20 cellular contexts compared by ENCODE assay signal in genomic region chr3:16486201-16486600, GRCh38. TPM values are rescaled to one million over a fixed set of nuclear protein-coding genes. Genes with fewer than 3 reads are reported as not detected.
A peak's percentile ranks its signal among the peaks of the same experiment; 100 is the strongest.
DNase-seq lines count a peak whose midpoint lies in the region; ATAC-seq and TF ChIP-seq lines count a peak whose summit lies in the region.
"Had no signal": no experiment of that assay in that cellular context is flagged by ENCODE, and none has a peak within 500 bp of the region (broad histone marks: within the 10 kb centered on the region; RNA-seq: fewer than 3 reads in every experiment).

No MANE protein-coding gene starts in this region.

- no peaks in the 10 kb centered on the region for H3K9me3 Mint-ChIP-seq in chondrocyte (ENCODE audit: low read depth)

- WGBS in thymus: 91% methylated on average over 2 of the region's 2 CpGs
- WGBS in hepatocyte (ENCODE audit: low lambda C conversion rate, missing lambda C conversion rate): 96% methylated on average over 2 of the region's 2 CpGs

- H3K27me3 Mint-ChIP-seq in chondrocyte (ENCODE audit: low read depth): no peaks in the 10 kb centered on the region

- H3K27me3 ChIP-seq in left ventricle myocardium inferior (ENCODE audit: low read depth) (no peaks in the 10 kb centered on the region), thymus (ENCODE audit: control insufficient read depth, insufficient read depth) (no peaks in the 10 kb centered on the region), hepatocyte (no peaks in the 10 kb centered on the region)
- H3K27me3 ChIP-seq: neutrophil, upper lobe of left lung had no signal

- no peak for TF ChIP-seq CTCF in left ventricle myocardium inferior (IDR thresholded peaks at IDR 0.05; ENCODE audit: borderline replicate concordance)
- no peak for TF ChIP-seq CTCF in OCI-LY7 (conservative IDR thresholded peaks at IDR 0.05; ENCODE audit: low read length)
- TF ChIP-seq CTCF in chondrocyte (IDR thresholded peaks at IDR 0.05): no peak
- no peak for TF ChIP-seq CTCF in hepatocyte (IDR thresholded peaks at IDR 0.05; ENCODE audit: poor library complexity)

- no TSS peak for BruUV-seq in OCI-LY7 (replicated peaks; lab: Mats Ljungman, UMichigan)

- no peak overlapping the region for H3K4me3 ChIP-seq in left ventricle myocardium inferior
- H3K4me3 ChIP-seq in OCI-LY7 (ENCODE audit: low read depth, low read length, poor library complexity, severe bottlenecking): no peak overlapping the region
- no peak overlapping the region for H3K4me3 ChIP-seq in thymus (ENCODE audit: low read length)
- H3K4me3 ChIP-seq in hepatocyte: no peak overlapping the region
- H3K4me3 ChIP-seq: skin epidermis, upper lobe of left lung had no signal

- DNase-seq in left ventricle myocardium inferior (no peak), left ventricle myocardium superior (no peak), OCI-LY7 (ENCODE audit: low spot score) (no peak), chondrocyte (ENCODE audit: low spot score) (no peak), hepatocyte (ENCODE audit: low spot score) (no peak), DMS153 treated with DMSO at 0.1 percent for 48 hours (lab: John Stamatoyannopoulos, UW; ENCODE audit: unreplicated experiment) (no peak)
- DNase-seq: activated effector memory CD4-positive, alpha-beta T cell treated with Interleukin-2 at 50 U/mL for 16 hours; COR-L47; DND-41; endodermal cell; NCI-H1436; NCI-H748 treated with DMSO at 0.1 percent for 48 hours; Right ventricle myocardium superior; stimulated activated CD4-positive, alpha-beta T cell treated with anti-CD3 and anti-CD28 coated beads, Interleukin-2, amount 100 ng/mL, for 48 hours; upper lobe of left lung had no signal

- H3K27ac Mint-ChIP-seq in chondrocyte (ENCODE audit: unreplicated experiment): peak overlapping the region; percentile 49
- H3K27ac Mint-ChIP-seq: endodermal cell had no signal

- H2AFZ ChIP-seq in OCI-LY7 (ENCODE audit: low read length) (no peak overlapping the region), hepatocyte (no peak overlapping the region)

- H3K9me2 ChIP-seq in OCI-LY7 (ENCODE audit: insufficient read depth, low read length) (no peaks in the 10 kb centered on the region), hepatocyte (replicated peaks; ENCODE audit: insufficient read depth) (no peaks in the 10 kb centered on the region)

- intact Hi-C loops in left ventricle myocardium inferior (cut with micrococcal nuclease): no loop called here
- intact Hi-C loops in left ventricle myocardium superior (cut with micrococcal nuclease): no loop called here
- intact Hi-C loops in OCI-LY7 (cut with micrococcal nuclease; ENCODE audit: unreplicated experiment): no loop called here

- no peak overlapping the region for H3K4me3 Mint-ChIP-seq in chondrocyte (ENCODE audit: unreplicated experiment)
- H3K4me3 Mint-ChIP-seq: endodermal cell had no signal

- H3K4me2 ChIP-seq in OCI-LY7 (ENCODE audit: low read length) (peak overlapping the region; percentile 1; the same call in 1 of the 2 replicates), hepatocyte (no peak overlapping the region)

- no peak for ATAC-seq in left ventricle myocardium superior
- no peak for ATAC-seq in HG03045 (IDR thresholded peaks at IDR 0.05; ENCODE audit: unreplicated experiment)

- peaks cover 61% of the 10 kb centered on the region for H3K4me1 Mint-ChIP-seq in chondrocyte (ENCODE audit: low read depth)

- POLR2A ChIA-PET in OCI-LY7 (lab: Charles Lee): interaction anchor here (0.5 to 2.9 kb wide), 3 partner anchors 9 to 72 kb away, joined by 3 to 12 read pairs (median 3); no protein-coding TSS in a partner anchor

- H3K36me3 ChIP-seq in left ventricle myocardium inferior (peaks cover 32% of the 10 kb centered on the region), OCI-LY7 (ENCODE audit: insufficient read depth, low read length) (peaks cover 86% of the 10 kb centered on the region), thymus (ENCODE audit: control insufficient read depth, insufficient read depth) (peaks cover 20% of the 10 kb centered on the region), hepatocyte (replicated peaks; ENCODE audit: insufficient read depth, low read depth) (no peaks in the 10 kb centered on the region)
- H3K36me3 ChIP-seq: neutrophil had no signal

- H4K20me1 ChIP-seq in OCI-LY7 (ENCODE audit: insufficient read depth, low read length) (0 out of 2 replicates have a peak, but pooled peaks cover 4% of the 10 kb centered on the region), hepatocyte (ENCODE audit: insufficient read depth, poor library complexity, severe bottlenecking) (no peaks in the 10 kb centered on the region)

- H3K79me2 ChIP-seq in OCI-LY7 (ENCODE audit: insufficient read depth, low read depth, low read length): peaks cover 96% of the 10 kb centered on the region
- no peaks in the 10 kb centered on the region for H3K79me2 ChIP-seq in hepatocyte

- H3K36me3 Mint-ChIP-seq in chondrocyte (ENCODE audit: low read depth): peaks cover 14% of the 10 kb centered on the region

- H3K9me3 ChIP-seq in left ventricle myocardium inferior (replicated peaks) (no peaks in the 10 kb centered on the region), OCI-LY7 (ENCODE audit: low read length) (no peaks in the 10 kb centered on the region), thymus (ENCODE audit: control insufficient read depth) (peaks cover under 1% of the 10 kb centered on the region), hepatocyte (ENCODE audit: low read depth) (no peaks in the 10 kb centered on the region)
- H3K9me3 ChIP-seq: neutrophil, upper lobe of left lung had no signal

- H3K4me1 ChIP-seq in left ventricle myocardium inferior (peaks cover 67% of the 10 kb centered on the region), OCI-LY7 (ENCODE audit: insufficient read depth, low read length, poor library complexity, severe bottlenecking) (peaks cover 64% of the 10 kb centered on the region), thymus (ENCODE audit: control insufficient read depth, insufficient read depth, low read length) (peaks cover 39% of the 10 kb centered on the region), hepatocyte (ENCODE audit: insufficient read depth) (peaks cover 25% of the 10 kb centered on the region)

- CTCF ChIA-PET in OCI-LY7 (lab: Charles Lee; ENCODE audit: unreplicated experiment): no interaction called here

- H3K27ac ChIP-seq in left ventricle myocardium inferior (replicated peaks): peak overlapping the region; percentile 58
- H3K27ac ChIP-seq in OCI-LY7 (ENCODE audit: low read depth, low read length, poor library complexity, severe bottlenecking): peak overlapping the region; percentile 7
- peak overlapping the region; percentile 47 for H3K27ac ChIP-seq in thymus (ENCODE audit: low read depth)
- no peak overlapping the region for H3K27ac ChIP-seq in hepatocyte
- H3K27ac ChIP-seq: neutrophil, skin epidermis, VCaP had no signal

RNA-seq across cellular contexts. Expression of gene RFTN1, which starts 27.3 kb away (rescaled TPM):
- 22.9 TPM for total RNA-seq in left ventricle myocardium inferior
- 25.0 TPM for total RNA-seq in left ventricle myocardium superior
- total RNA-seq in OCI-LY7 (2014; rRNA removed; shearing (Covaris generic)): 76.6 and 81.8 TPM in 2 replicates
- 138 and 152 TPM in 2 replicates for total RNA-seq in OCI-LY7 (2022)
- 53.3 to 54.9 TPM (median 53.4 TPM) in 3 replicates for total RNA-seq in chondrocyte
- 57.6 TPM for polyA plus RNA-seq in thymus
- total RNA-seq in hepatocyte: 14.9 and 17.0 TPM in 2 replicates
- 4.4 and 10.0 TPM in 2 replicates for polyA plus RNA-seq in hepatocyte
